In genomic region chr9:137455361-137455991, GRCh38 we compare ENCODE assay signal across 1 cellular context.
TF ChIP-seq lines count a peak whose summit lies in the region.

No MANE protein-coding gene starts in this region.

TF ChIP-seq in HepG2, 621 proteins besides CTCF, POLR2A, EP300 and RAD21:
- TF ChIP-seq AGO2 (optimal IDR thresholded peaks at IDR 0.05; ENCODE audit: low read depth, low read length) (no peak), RBFOX2 (IDR thresholded peaks at IDR 0.05; ENCODE audit: low read depth, low read length) (peak; percentile 71; the same call in 1 of the 2 replicates), SRSF1 (optimal IDR thresholded peaks at IDR 0.05; ENCODE audit: low read depth, low read length) (peak; percentile 14), PAX8 (CRISPR knock-in tag; IDR thresholded peaks at IDR 0.05; ENCODE audit: borderline replicate concordance) (0 out of 2 replicates have a peak, but pooled peaks have one; percentile 36), GZF1 (CRISPR knock-in tag; IDR thresholded peaks at IDR 0.05) (0 out of 2 replicates have a peak, but pooled peaks have one; percentile 20), ZNF143 (CRISPR knock-in tag; IDR thresholded peaks at IDR 0.05) (peak; percentile 40; the same call in 1 of the 2 replicates), ZNF367 (CRISPR knock-in tag; IDR thresholded peaks at IDR 0.05; ENCODE audit: borderline replicate concordance) (0 out of 2 replicates have a peak, but pooled peaks have one; percentile 16), SIN3A (IDR thresholded peaks at IDR 0.05; ENCODE audit: borderline replicate concordance, low read depth, low read length) (no peak), PHF20 (CRISPR knock-in tag; IDR thresholded peaks at IDR 0.05) (0 out of 2 replicates have a peak, but pooled peaks have one; percentile 4), ZBTB38 (CRISPR knock-in tag; IDR thresholded peaks at IDR 0.05) (0 out of 2 replicates have a peak, but pooled peaks have one; percentile 96), ZNF263 (CRISPR knock-in tag; IDR thresholded peaks at IDR 0.05) (0 out of 2 replicates have a peak, but pooled peaks have one; percentile 2), ZNF331 (CRISPR knock-in tag; IDR thresholded peaks at IDR 0.05) (no peak), ZBTB7A (CRISPR knock-in tag; IDR thresholded peaks at IDR 0.05) (no peak), JUN (CRISPR knock-in tag; IDR thresholded peaks at IDR 0.05) (no peak)
